18 cellular contexts compared by ENCODE assay signal in genomic region chr10:30829921-30830671, GRCh38.
A peak's percentile ranks its signal among the peaks of the same experiment; 100 is the strongest.
DNase-seq lines count a peak whose midpoint lies in the region; TF ChIP-seq lines count a peak whose summit lies in the region.
"Had no signal": no experiment of that assay in that cellular context is flagged by ENCODE, and none has a peak within 500 bp of the region (broad histone marks: within the 10 kb centered on the region; RNA-seq: fewer than 3 reads in every experiment).

No MANE protein-coding gene starts in this region.

- POLR2A ChIA-PET in GM10248 (lab: Yijun Ruan, JAX): no interaction called here
- POLR2A ChIA-PET in activated CD4-positive, alpha-beta memory T cell treated with anti-CD3 and anti-CD28 coated beads, Interleukin-2, amount 10 ng/mL, durations not matched to agents 7 days and 5 days (lab: Charles Lee): no interaction called here

- no peak overlapping the region for H3K27ac Mint-ChIP-seq in activated CD4-positive, alpha-beta memory T cell treated with anti-CD3 and anti-CD28 coated beads, Interleukin-2, amount 10 ng/mL, durations not matched to agents 7 days and 5 days
- H3K27ac Mint-ChIP-seq: activated CD4-positive, alpha-beta memory T cell treated with anti-CD3 and anti-CD28 coated beads for 36 hours; activated T-helper 1 cell treated with anti-CD3 and anti-CD28 coated beads, Interleukin-12 subunit alpha, Interleukin-12 subunit beta, Interleukin-2, Interleukin-4 antibody, amounts not matched to agents 30 ng/mL and 10 ng/mL and 1 ng/mL, durations not matched to agents 14 hours and 24 hours and 36 hours had no signal

- TF ChIP-seq CTCF in brain microvascular endothelial cell (IDR thresholded peaks at IDR 0.05; ENCODE audit: low read depth, low read length, missing control alignments): no peak
- TF ChIP-seq CTCF in GM10248 (IDR thresholded peaks at IDR 0.05; ENCODE audit: control extremely low read depth, extremely low read depth, low read depth, missing control alignments): no peak

- no peak overlapping the region for H3K27ac ChIP-seq in brain microvascular endothelial cell
- H3K27ac ChIP-seq: colonic mucosa, thoracic aorta had no signal

- in situ Hi-C loops in brain microvascular endothelial cell (cut with HindIII; ENCODE audit: low pct_ligation_motif_present, low sequenced_read_pairs): no loop called here

- no peak overlapping the region for H3K4me3 ChIP-seq in brain microvascular endothelial cell (ENCODE audit: low read depth, low read length)
- H3K4me3 ChIP-seq: colonic mucosa, lung, thoracic aorta had no signal

- no peaks in the 10 kb centered on the region for H3K9me3 Mint-ChIP-seq in activated CD4-positive, alpha-beta memory T cell treated with anti-CD3 and anti-CD28 coated beads, Interleukin-2, amount 10 ng/mL, durations not matched to agents 7 days and 5 days
- H3K9me3 Mint-ChIP-seq: activated CD4-positive, alpha-beta memory T cell treated with anti-CD3 and anti-CD28 coated beads for 36 hours; activated T-helper 1 cell treated with anti-CD3 and anti-CD28 coated beads, Interleukin-12 subunit alpha, Interleukin-12 subunit beta, Interleukin-2, Interleukin-4 antibody, amounts not matched to agents 30 ng/mL and 10 ng/mL and 1 ng/mL, durations not matched to agents 14 hours and 24 hours and 36 hours; neural crest cell had no signal

- H3K36me3 ChIP-seq in brain microvascular endothelial cell (replicated peaks): no peaks in the 10 kb centered on the region
- H3K36me3 ChIP-seq: colonic mucosa, thoracic aorta had no signal

- no peak overlapping the region for H3K4me3 Mint-ChIP-seq in activated CD4-positive, alpha-beta memory T cell treated with anti-CD3 and anti-CD28 coated beads, Interleukin-2, amount 10 ng/mL, durations not matched to agents 7 days and 5 days
- H3K4me3 Mint-ChIP-seq: activated CD4-positive, alpha-beta memory T cell treated with anti-CD3 and anti-CD28 coated beads for 36 hours; activated T-helper 1 cell treated with anti-CD3 and anti-CD28 coated beads, Interleukin-12 subunit alpha, Interleukin-12 subunit beta, Interleukin-2, Interleukin-4 antibody, amounts not matched to agents 30 ng/mL and 10 ng/mL and 1 ng/mL, durations not matched to agents 14 hours and 24 hours and 36 hours; neural crest cell had no signal

- DNase-seq in AG08396 (ENCODE audit: low spot score): peak; percentile 40
- DNase-seq in NCI-H1417 (lab: John Stamatoyannopoulos, UW): peak in 2 of 3 experiments; percentile 45 to 88
- DNase-seq in brain microvascular endothelial cell: peak; percentile 35
- peak; percentile 46 for DNase-seq in kidney tubule cell (ENCODE audit: low spot score)
- no peak for DNase-seq in anterior cingulate cortex (lab: John Stamatoyannopoulos, UW)
- DNase-seq in activated CD8-positive, alpha-beta memory T cell treated with anti-CD3 and anti-CD28 coated beads for 24 hours: no peak
- no peak for DNase-seq in GM10248 (ENCODE audit: extremely low spot score)
- DNase-seq in activated CD4-positive, alpha-beta memory T cell treated with anti-CD3 and anti-CD28 coated beads, Interleukin-2, amount 10 ng/mL, durations not matched to agents 7 days and 5 days: no peak
- DNase-seq: activated CD4-positive, alpha-beta memory T cell treated with anti-CD3 and anti-CD28 coated beads for 36 hours; amniotic stem cell; colonic mucosa; GOT3; right cardiac atrium; stimulated activated CD8-positive, alpha-beta memory T cell treated with anti-CD3 and anti-CD28 coated beads, Interleukin-4, amount 100 ng/mL, for 48 hours had no signal

- no peaks in the 10 kb centered on the region for H3K27me3 ChIP-seq in brain microvascular endothelial cell (replicated peaks)
- H3K27me3 ChIP-seq: colonic mucosa had no signal

- no peaks in the 10 kb centered on the region for H3K4me1 Mint-ChIP-seq in activated CD4-positive, alpha-beta memory T cell treated with anti-CD3 and anti-CD28 coated beads, Interleukin-2, amount 10 ng/mL, durations not matched to agents 7 days and 5 days

- CTCF ChIA-PET in GM10248 (lab: Yijun Ruan, JAX): interaction anchor here (0.7 to 1.8 kb wide), 3 partner anchors 15 to 16 kb away, joined by 3 read pairs; no protein-coding TSS in a partner anchor
- CTCF ChIA-PET in activated CD4-positive, alpha-beta memory T cell treated with anti-CD3 and anti-CD28 coated beads, Interleukin-2, amount 10 ng/mL, durations not matched to agents 7 days and 5 days (lab: Charles Lee): interaction anchor here (1.0 kb wide), 1 partner anchor 11 kb away, joined by 3 read pairs; no protein-coding TSS in a partner anchor

- no peaks in the 10 kb centered on the region for H3K27me3 Mint-ChIP-seq in activated CD4-positive, alpha-beta memory T cell treated with anti-CD3 and anti-CD28 coated beads, Interleukin-2, amount 10 ng/mL, durations not matched to agents 7 days and 5 days
- H3K27me3 Mint-ChIP-seq: activated CD4-positive, alpha-beta memory T cell treated with anti-CD3 and anti-CD28 coated beads for 36 hours had no signal

- no peaks in the 10 kb centered on the region for H3K36me3 Mint-ChIP-seq in activated CD4-positive, alpha-beta memory T cell treated with anti-CD3 and anti-CD28 coated beads, Interleukin-2, amount 10 ng/mL, durations not matched to agents 7 days and 5 days (ENCODE audit: low read depth)
- H3K36me3 Mint-ChIP-seq: activated CD4-positive, alpha-beta memory T cell treated with anti-CD3 and anti-CD28 coated beads for 36 hours had no signal

Comparison
In these comparisons a context has a peak if more than half of its experiments do, and no peak if none do; other contexts are left out.
1. DNase-seq: peak in AG08396 (single experiment), NCI-H1417 (2 of 3), brain microvascular endothelial cell (single experiment) and kidney tubule cell (single experiment); none in anterior cingulate cortex (0 of 58), activated CD8-positive, alpha-beta memory T cell treated with anti-CD3 and anti-CD28 coated beads for 24 hours (single experiment), GM10248 (single experiment) and activated CD4-positive, alpha-beta memory T cell treated with anti-CD3 and anti-CD28 coated beads, Interleukin-2, amount 10 ng/mL, durations not matched to agents 7 days and 5 days (single experiment).